In the genomic region with DNA sequence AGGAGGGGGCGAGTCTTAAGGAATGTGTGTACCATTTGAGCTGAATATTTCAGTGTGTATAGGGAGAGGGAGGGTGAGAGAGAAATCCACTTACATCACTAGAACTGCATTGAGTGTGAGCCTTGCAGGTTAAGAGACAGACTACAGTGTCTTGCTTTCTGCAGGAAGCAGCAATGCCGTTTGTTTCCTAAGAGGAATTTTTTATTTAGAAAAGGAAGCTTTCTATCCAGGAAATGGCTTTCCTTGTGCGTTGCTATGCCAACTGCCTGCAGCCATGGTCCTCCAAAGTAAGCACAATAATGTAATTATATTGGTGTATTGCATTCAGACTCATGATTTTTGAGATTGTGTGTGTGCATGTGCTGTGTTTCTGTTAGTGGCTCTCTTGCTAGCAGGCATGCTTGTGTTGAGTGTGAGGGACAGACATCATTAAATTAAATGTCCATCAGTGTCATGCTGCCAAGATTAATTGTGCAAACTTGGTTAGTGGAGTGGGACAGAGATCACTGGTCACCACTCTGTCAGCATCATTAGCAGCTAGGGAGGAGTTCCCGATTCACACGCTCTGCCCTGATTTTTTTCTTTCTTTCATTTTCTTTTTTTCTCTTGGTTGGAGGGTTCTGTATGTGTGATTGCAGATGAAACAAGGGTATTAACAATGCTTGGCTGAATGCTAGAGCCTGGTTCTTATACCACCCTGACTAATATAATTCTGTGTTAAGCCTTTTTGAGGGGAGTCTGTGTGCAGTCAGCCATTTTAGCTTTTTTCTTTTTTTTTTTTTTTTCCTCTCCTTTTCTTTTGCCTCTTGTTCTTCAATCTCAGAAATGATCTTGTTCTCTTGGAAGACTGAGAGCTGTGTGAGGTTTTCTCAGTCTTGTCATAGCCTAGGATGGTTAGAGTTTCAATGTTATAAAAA, we compare ENCODE assay signal across 8 cellular contexts.
DNase-seq lines count a peak whose midpoint lies in the region; ATAC-seq and TF ChIP-seq lines count a peak whose summit lies in the region.

No MANE protein-coding gene starts in this region.

- peaks cover 3% of the 10 kb centered on the region for H3K4me1 ChIP-seq in endocrine pancreas (ENCODE audit: control insufficient read depth, insufficient read depth, low read length)
- H3K4me1 ChIP-seq in vagina, result peaks cover 35% of the 10 kb centered on the region

- no peaks in the 10 kb centered on the region for H3K27me3 Mint-ChIP-seq in natural killer cell (ENCODE audit: low read depth in 2 of 2)
- H3K27me3 Mint-ChIP-seq in activated CD4-positive, alpha-beta memory T cell treated with anti-CD3 and anti-CD28 coated beads, Interleukin-2, amount 10 ng/mL, durations not matched to agents 7 days and 5 days, result no peaks in the 10 kb centered on the region

- no peak for TF ChIP-seq CTCF in natural killer cell (IDR thresholded peaks at IDR 0.05)
- no peak for TF ChIP-seq CTCF in vagina (IDR thresholded peaks at IDR 0.05)

- no peak overlapping the region for H3K27ac ChIP-seq in vagina

- CTCF ChIA-PET in activated CD4-positive, alpha-beta memory T cell treated with anti-CD3 and anti-CD28 coated beads, Interleukin-2, amount 10 ng/mL, durations not matched to agents 7 days and 5 days (lab: Charles Lee), result no interaction called here

- H3K9ac ChIP-seq in endocrine pancreas (ENCODE audit: control insufficient read depth, insufficient read depth, low read length), result no peak overlapping the region

- no peak overlapping the region for H3K27ac Mint-ChIP-seq in natural killer cell
- no peak overlapping the region for H3K27ac Mint-ChIP-seq in activated CD4-positive, alpha-beta memory T cell treated with anti-CD3 and anti-CD28 coated beads, Interleukin-2, amount 10 ng/mL, durations not matched to agents 7 days and 5 days

- H3K4me3 Mint-ChIP-seq in natural killer cell, result no peak overlapping the region
- no peak overlapping the region for H3K4me3 Mint-ChIP-seq in activated CD4-positive, alpha-beta memory T cell treated with anti-CD3 and anti-CD28 coated beads, Interleukin-2, amount 10 ng/mL, durations not matched to agents 7 days and 5 days

- H3K9me3 ChIP-seq in endocrine pancreas (ENCODE audit: control insufficient read depth, low read length) (no peaks in the 10 kb centered on the region), vagina (no peaks in the 10 kb centered on the region)

- H3K9me3 Mint-ChIP-seq in natural killer cell, result no peaks in the 10 kb centered on the region
- H3K9me3 Mint-ChIP-seq in activated CD4-positive, alpha-beta memory T cell treated with anti-CD3 and anti-CD28 coated beads, Interleukin-2, amount 10 ng/mL, durations not matched to agents 7 days and 5 days, result no peaks in the 10 kb centered on the region

- ATAC-seq in HG02870 (IDR thresholded peaks at IDR 0.05; ENCODE audit: unreplicated experiment) (peak; percentile 40), natural killer cell (peak; percentile 49 to 73 (median 59))

- H3K36me3 Mint-ChIP-seq in natural killer cell, result no peaks in the 10 kb centered on the region
- H3K36me3 Mint-ChIP-seq in activated CD4-positive, alpha-beta memory T cell treated with anti-CD3 and anti-CD28 coated beads, Interleukin-2, amount 10 ng/mL, durations not matched to agents 7 days and 5 days (ENCODE audit: low read depth), result no peaks in the 10 kb centered on the region

- no peak for TF ChIP-seq POLR2A in vagina (IDR thresholded peaks at IDR 0.05)

- POLR2A ChIA-PET in activated CD4-positive, alpha-beta memory T cell treated with anti-CD3 and anti-CD28 coated beads, Interleukin-2, amount 10 ng/mL, durations not matched to agents 7 days and 5 days (lab: Charles Lee), result no interaction called here

- DNase-seq in AG20443 (ENCODE audit: low spot score), result peak; percentile 14
- no peak for DNase-seq in natural killer cell
- DNase-seq in SKM-1 treated with dmso at 0.1 percent for 144 hours (lab: John Stamatoyannopoulos, UW; ENCODE audit: unreplicated experiment), result no peak
- DNase-seq in vagina (ENCODE audit: extremely low spot score in 2 of 2), result no peak
- no peak for DNase-seq in activated CD4-positive, alpha-beta memory T cell treated with anti-CD3 and anti-CD28 coated beads, Interleukin-2, amount 10 ng/mL, durations not matched to agents 7 days and 5 days
- no peak for DNase-seq in NOMO-1 treated with DMSO at 0.1 percent for 48 hours (lab: John Stamatoyannopoulos, UW; ENCODE audit: unreplicated experiment)

- H3K4me3 ChIP-seq in endocrine pancreas (ENCODE audit: control insufficient read depth, insufficient read depth, low read length) (peak overlapping the region; percentile 74), vagina (no peak overlapping the region)

- peaks cover 0 to 5% of the 10 kb centered on the region in 2 donors for H3K4me1 Mint-ChIP-seq in natural killer cell
- H3K4me1 Mint-ChIP-seq in activated CD4-positive, alpha-beta memory T cell treated with anti-CD3 and anti-CD28 coated beads, Interleukin-2, amount 10 ng/mL, durations not matched to agents 7 days and 5 days, result no peaks in the 10 kb centered on the region

- H3K27me3 ChIP-seq in endocrine pancreas (ENCODE audit: control insufficient read depth, insufficient read depth, low read length) (no peaks in the 10 kb centered on the region), vagina (no peaks in the 10 kb centered on the region)

- H3K36me3 ChIP-seq in endocrine pancreas (ENCODE audit: control insufficient read depth, insufficient read depth, low read length) (no peaks in the 10 kb centered on the region), vagina (no peaks in the 10 kb centered on the region)

- intact Hi-C loops in natural killer cell (cut with micrococcal nuclease), result no loop called here
- intact Hi-C loops in vagina (cut with DNase I), result no loop called here
